Comparison of ENCODE assay signal across 27 cellular contexts in the genomic region with DNA sequence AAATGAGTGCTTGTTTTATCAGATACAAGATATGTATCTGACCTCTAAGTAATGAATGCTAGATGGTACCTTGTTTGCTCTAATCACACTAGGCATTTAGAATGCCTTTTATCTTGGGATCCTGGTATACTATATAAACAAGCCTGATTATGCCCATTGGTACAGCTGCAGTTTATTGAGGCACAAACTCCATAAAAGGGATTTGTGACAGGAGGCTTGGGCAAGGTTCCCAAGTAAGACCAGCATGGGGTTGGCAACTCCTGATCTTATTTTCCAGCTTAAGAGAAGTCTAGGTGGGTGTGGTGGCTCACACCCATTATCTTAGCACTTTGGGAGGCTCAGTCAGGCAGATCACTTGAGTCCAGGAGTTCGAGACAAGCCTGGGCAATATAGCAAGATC.
A peak's percentile ranks its signal among the peaks of the same experiment; 100 is the strongest.
DNase-seq lines count a peak whose midpoint lies in the region; ATAC-seq and TF ChIP-seq lines count a peak whose summit lies in the region.
"Had no signal": no experiment of that assay in that cellular context is flagged by ENCODE, and none has a peak within 500 bp of the region (broad histone marks: within the 10 kb centered on the region; RNA-seq: fewer than 3 reads in every experiment).

No MANE protein-coding gene starts in this region.

- dilution Hi-C loops in mammary epithelial cell (cut with HindIII; ENCODE audit: low sequenced_read_pairs): no loop called here

- H3K27me3 ChIP-seq in mammary epithelial cell (ENCODE audit: insufficient read depth, low read length) (no peaks in the 10 kb centered on the region), trophoblast cell (ENCODE audit: insufficient read depth, low read length) (no peaks in the 10 kb centered on the region)
- H3K27me3 ChIP-seq: left lung, neutrophil, upper lobe of right lung had no signal

- H2AFZ ChIP-seq in mammary epithelial cell (ENCODE audit: low read depth, low read length) (no peak overlapping the region), trophoblast cell (ENCODE audit: insufficient read depth, low read length, poor library complexity) (no peak overlapping the region)

- intact Hi-C loops in mammary epithelial cell (cut with micrococcal nuclease): no loop called here

- no peak overlapping the region for H2AK5ac ChIP-seq in trophoblast cell (ENCODE audit: low read length)

- H4K8ac ChIP-seq in trophoblast cell (ENCODE audit: low read depth, low read length): peak overlapping the region; percentile 49

- H2BK12ac ChIP-seq in trophoblast cell (ENCODE audit: low read length): no peak overlapping the region

- peaks cover 8% of the 10 kb centered on the region for H3K79me2 ChIP-seq in mammary epithelial cell (ENCODE audit: insufficient read depth, low read length)
- H3K79me2 ChIP-seq in trophoblast cell (ENCODE audit: control insufficient read depth, insufficient read depth, low read length, poor library complexity): no peaks in the 10 kb centered on the region

- peak overlapping the region; percentile 31 for H3K4ac ChIP-seq in trophoblast cell (ENCODE audit: low read depth, low read length)

- peak overlapping the region; percentile 27; the same call in 1 of the 2 replicates for H3K27ac ChIP-seq in C4-2B
- H3K27ac ChIP-seq in mammary epithelial cell (ENCODE audit: insufficient read depth, low read depth, low read length): peak overlapping the region; percentile 92
- no peak overlapping the region for H3K27ac ChIP-seq in trophoblast cell (ENCODE audit: low read depth, low read length)
- H3K27ac ChIP-seq: left lung, neutrophil, upper lobe of right lung, WERI-Rb-1 had no signal

- no peak overlapping the region for H3K4me2 ChIP-seq in mammary epithelial cell (ENCODE audit: insufficient read depth, low read depth, low read length)
- no peak overlapping the region for H3K4me2 ChIP-seq in trophoblast cell (ENCODE audit: low read length)

- TF ChIP-seq CTCF in C4-2B (conservative IDR thresholded peaks at IDR 0.05) (no peak), LNCaP clone FGC (IDR thresholded peaks at IDR 0.05; ENCODE audit: control insufficient read depth, extremely low read depth, insufficient read depth) (no peak), mammary epithelial cell (conservative IDR thresholded peaks at IDR 0.05 in 1 of 2, IDR thresholded peaks at IDR 0.05 in 1 of 2; ENCODE audit: extremely low read depth in 1 of 2, insufficient read depth in 1 of 2, low read depth in 1 of 2, low read length in 2 of 2) (no peak)

- in situ Hi-C loops in mammary epithelial cell (cut with MboI; ENCODE audit: low sequenced_read_pairs in 2 of 2): loop anchor here in 1 of 2 donors (10.0 kb wide), 1 partner anchor 53 kb away; no protein-coding TSS in a partner anchor

- DNase-seq in LNCaP clone FGC (ENCODE audit: low read depth) (peak; percentile 47), mammary epithelial cell (no peak), trophoblast cell (peak in 1 of 2 donors; percentile 49), dermis blood vessel endothelial cell (no peak)
- no peak for DNase-seq in stimulated activated naive CD4-positive, alpha-beta T cell treated with Interleukin-2 at 50 U/mL for 16 hours (lab: John Stamatoyannopoulos, UW)
- DNase-seq: activated CD4-positive, alpha-beta T cell treated with anti-CD3 and anti-CD28 coated beads for 48 hours; activated naive CD4-positive, alpha-beta T cell treated with Interleukin-2 at 50 U/mL for 16 hours; activated T-cell treated with anti-CD3 and anti-CD28 coated beads, Interleukin-2, amount 50 U/mL, for 72 hours; C1 segment of cervical spinal cord; effector memory CD4-positive, alpha-beta T cell; GOT3; hypothalamus; immature natural killer cell; left lung; naive B cell; NCI-H1105; NCI-H2029 treated with DMSO at 0.1 percent for 48 hours; NCI-H526; SHP77; stimulated activated CD8-positive, alpha-beta memory T cell treated with anti-CD3 and anti-CD28 coated beads, Interleukin-4, amount 100 ng/mL, for 48 hours; T-helper 9 cell; upper lobe of right lung; WERI-Rb-1 had no signal

- WGBS in mammary epithelial cell (ENCODE audit: low coverage, missing lambda C conversion rate): no CpG with 5 or more reads among the region's 1 CpG
- no CpG with 5 or more reads among the region's 1 CpG for WGBS in trophoblast cell (ENCODE audit: extremely low coverage, insufficient coverage, insufficient read length)

- H3K9ac ChIP-seq in mammary epithelial cell (ENCODE audit: insufficient read depth, low read length): no peak overlapping the region
- no peak overlapping the region for H3K9ac ChIP-seq in trophoblast cell (ENCODE audit: low read length)

- H2BK5ac ChIP-seq in trophoblast cell (ENCODE audit: low read depth, low read length, poor library complexity): peak overlapping the region; percentile 53

- H3K9me3 ChIP-seq in mammary epithelial cell (replicated peaks; ENCODE audit: insufficient read depth, low read length) (no peaks in the 10 kb centered on the region), trophoblast cell (ENCODE audit: insufficient read depth, low read depth, low read length) (no peaks in the 10 kb centered on the region)
- H3K9me3 ChIP-seq: left lung, neutrophil, upper lobe of right lung had no signal

- H3K14ac ChIP-seq in trophoblast cell (ENCODE audit: low read length): peak overlapping the region; percentile 40

- no peak overlapping the region for H3K23ac ChIP-seq in trophoblast cell (ENCODE audit: low read length)

- H3K4me3 ChIP-seq in LNCaP clone FGC (ENCODE audit: low read depth, low read length) (no peak overlapping the region), mammary epithelial cell (replicated peaks in 1 of 3; ENCODE audit: insufficient read depth in 1 of 3, low read depth in 2 of 3, low read length in 3 of 3) (no peak overlapping the region), trophoblast cell (ENCODE audit: low read depth, low read length) (no peak overlapping the region)
- H3K4me3 ChIP-seq: left lung, upper lobe of right lung had no signal

- H3K18ac ChIP-seq in trophoblast cell (ENCODE audit: low read length): no peak overlapping the region

- no TSS peak for BruUV-seq in mammary epithelial cell (replicated peaks; lab: Mats Ljungman, UMichigan)

- H3K36me3 ChIP-seq in mammary epithelial cell (ENCODE audit: insufficient read depth, low read length) (peaks cover 26% of the 10 kb centered on the region), trophoblast cell (ENCODE audit: control insufficient read depth in 1 of 2, insufficient read depth in 2 of 2, low read length in 2 of 2) (peaks cover 40 to 56% of the 10 kb centered on the region in 2 experiments)

- no peak overlapping the region for H4K91ac ChIP-seq in trophoblast cell (ENCODE audit: low read depth, low read length)

- H3K79me1 ChIP-seq in trophoblast cell (ENCODE audit: low read length): peaks cover 13% of the 10 kb centered on the region

- CTCF ChIA-PET in mammary epithelial cell (lab: Charles Lee; ENCODE audit: low non-redundant PET): no interaction called here

- no peaks in the 10 kb centered on the region for H4K20me1 ChIP-seq in mammary epithelial cell (ENCODE audit: insufficient read depth, low read length)

- H2BK120ac ChIP-seq in trophoblast cell (ENCODE audit: insufficient read depth, low read length, poor library complexity): no peak overlapping the region

- no peak overlapping the region for H4K12ac ChIP-seq in trophoblast cell (ENCODE audit: low read depth, low read length)

- peaks cover 54% of the 10 kb centered on the region for H3K4me1 ChIP-seq in mammary epithelial cell (ENCODE audit: insufficient read depth, low read length)
- peaks cover 6 to 20% of the 10 kb centered on the region in 2 experiments for H3K4me1 ChIP-seq in trophoblast cell (ENCODE audit: control insufficient read depth in 1 of 2, insufficient read depth in 2 of 2, low read length in 2 of 2)

- ATAC-seq in GM21526 (IDR thresholded peaks at IDR 0.05; ENCODE audit: low FRiP score, unreplicated experiment) (no peak), GM21423 (IDR thresholded peaks at IDR 0.05; ENCODE audit: unreplicated experiment) (no peak)
- ATAC-seq: activated T-cell treated with anti-CD3 and anti-CD28 coated beads, Interleukin-2, amount 50 U/mL, for 72 hours; left lung; upper lobe of right lung had no signal
